11 cellular contexts compared by ENCODE assay signal in the genomic region with DNA sequence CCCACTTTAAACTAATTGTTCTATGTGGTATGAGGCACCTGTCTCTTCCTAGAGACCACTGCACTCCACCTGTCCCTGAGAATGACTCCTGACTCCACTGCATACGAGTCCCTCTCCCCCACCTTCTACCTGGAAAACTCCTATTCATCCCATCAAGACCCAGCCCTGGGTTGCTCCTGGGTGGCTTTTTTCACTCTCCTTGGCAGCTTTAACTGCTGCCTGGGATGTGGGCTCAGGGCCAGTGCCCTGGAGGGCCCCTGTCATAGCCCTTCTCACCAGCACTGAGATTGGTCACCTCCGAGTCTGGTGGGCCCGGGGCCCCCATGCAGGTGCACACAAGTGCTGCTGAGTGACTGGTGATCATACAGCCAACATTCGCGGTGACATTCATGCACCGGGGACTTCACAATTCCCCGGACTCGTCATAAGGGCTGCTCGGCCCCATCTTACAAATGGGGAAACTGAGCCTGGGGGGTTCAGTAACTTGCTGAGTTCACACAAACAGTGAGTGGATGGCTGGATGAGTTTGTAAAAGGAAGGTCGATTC. TPM values are rescaled to one million over a fixed set of nuclear protein-coding genes. Genes with fewer than 3 reads are reported as not detected.
DNase-seq lines count a peak whose midpoint lies in the region; ATAC-seq and TF ChIP-seq lines count a peak whose summit lies in the region.
"Had no signal": no experiment of that assay in that cellular context is flagged by ENCODE, and none has a peak within 500 bp of the region (broad histone marks: within the 10 kb centered on the region; RNA-seq: fewer than 3 reads in every experiment).

No MANE protein-coding gene starts in this region.

- peaks cover 19% of the 10 kb centered on the region for H3K4me1 Mint-ChIP-seq in progenitor cell of endocrine pancreas (ENCODE audit: low read depth)

- no peak for TF ChIP-seq CTCF in GM12865 (IDR thresholded peaks at IDR 0.05; ENCODE audit: insufficient read depth, low read depth, low read length, missing control alignments)
- no peak for TF ChIP-seq CTCF in RWPE2 (IDR thresholded peaks at IDR 0.05; ENCODE audit: poor library complexity, severe bottlenecking)
- TF ChIP-seq CTCF in esophagus squamous epithelium (IDR thresholded peaks at IDR 0.05): peak in 1 of 6 experiments; percentile 2
- no peak for TF ChIP-seq CTCF in progenitor cell of endocrine pancreas (IDR thresholded peaks at IDR 0.05; ENCODE audit: unreplicated experiment)

- H3K36me3 ChIP-seq in RWPE2 (ENCODE audit: low read depth) (no peaks in the 10 kb centered on the region), esophagus squamous epithelium (no peaks in the 10 kb centered on the region)

- H3K4me3 Mint-ChIP-seq in progenitor cell of endocrine pancreas (ENCODE audit: low read depth): peak overlapping the region; percentile 66

- H3K27me3 ChIP-seq in RWPE2 (ENCODE audit: insufficient read depth, poor library complexity, severe bottlenecking) (no peaks in the 10 kb centered on the region), esophagus squamous epithelium (no peaks in the 10 kb centered on the region)

- peaks cover 11% of the 10 kb centered on the region for H3K27me3 Mint-ChIP-seq in progenitor cell of endocrine pancreas

- peak overlapping the region; percentile 59 for H3K4me3 ChIP-seq in GM12865 (ENCODE audit: low read depth, low read length)
- peak overlapping the region; percentile 27 for H3K4me3 ChIP-seq in RWPE2 (ENCODE audit: severe bottlenecking)
- H3K4me3 ChIP-seq in esophagus squamous epithelium: peak overlapping the region in 3 of 4 donors; percentile 55 to 69 (median 60)
- H3K4me3 ChIP-seq: lung had no signal

- ATAC-seq in RWPE2 (ENCODE audit: low read depth): no peak

- peaks cover 6% of the 10 kb centered on the region for H3K4me1 ChIP-seq in RWPE2 (ENCODE audit: insufficient read depth, poor library complexity, severe bottlenecking)
- H3K4me1 ChIP-seq in esophagus squamous epithelium: peaks cover 13 to 26% (median 13%) of the 10 kb centered on the region in 3 donors

- no peaks in the 10 kb centered on the region for H3K9me3 Mint-ChIP-seq in progenitor cell of endocrine pancreas (ENCODE audit: low read depth)

- H3K36me3 Mint-ChIP-seq in progenitor cell of endocrine pancreas (ENCODE audit: insufficient read depth): peaks cover 3% of the 10 kb centered on the region

- H3K27ac ChIP-seq in RWPE2 (ENCODE audit: poor library complexity, severe bottlenecking): no peak overlapping the region
- H3K27ac ChIP-seq in esophagus squamous epithelium: peak overlapping the region; percentile 69 to 92 (median 88)

- TF ChIP-seq POLR2A in esophagus squamous epithelium (IDR thresholded peaks at IDR 0.05): no peak

- 41 to 52% methylated on average over 4 to 8 of the region's 10 CpGs for WGBS in esophagus squamous epithelium, 2 donors

- DNase-seq in GM12865 (ENCODE audit: low read depth) (no peak), RWPE2 (ENCODE audit: low spot score) (no peak), esophagus squamous epithelium (lab: John Stamatoyannopoulos, UW) (no peak), progenitor cell of endocrine pancreas (ENCODE audit: low spot score, unreplicated experiment) (no peak), NCI-H2107 treated with DMSO at 0.1 percent for 48 hours (lab: John Stamatoyannopoulos, UW; ENCODE audit: unreplicated experiment) (no peak), ureter (ENCODE audit: low spot score) (no peak), cerebellar cortex (ENCODE audit: low spot score) (no peak), NCI-H446 (lab: John Stamatoyannopoulos, UW) (no peak)
- DNase-seq: NCI-H187 treated with DMSO at 0.1 percent for 48 hours, T-helper 9 cell had no signal

- H3K27ac Mint-ChIP-seq in progenitor cell of endocrine pancreas: no peak overlapping the region

- H3K9me3 ChIP-seq in RWPE2 (ENCODE audit: severe bottlenecking) (no peaks in the 10 kb centered on the region), esophagus squamous epithelium (no peaks in the 10 kb centered on the region)

- intact Hi-C loops in esophagus squamous epithelium (cut with DNase I): no loop called here

RNA-seq across cellular contexts. Expression of a gene that starts 25.9 kb away (rescaled TPM):
- total RNA-seq in esophagus squamous epithelium: 100 to 1,000 TPM in 1 of 4 donors, 10 to 100 TPM in 3; 53.0 to 106 (median 63.6) TPM
- total RNA-seq in progenitor cell of endocrine pancreas: 41.2 and 44.4 TPM in 2 replicates
- total RNA-seq in ureter: 122 TPM

RNA-seq across cellular contexts. Expression of a gene that starts 54.4 kb away (rescaled TPM):
- 1 to 10 TPM in 1 of 4 donors, under 1 TPM in 2, not detected in 1; 0.23 to 1.3 (median 0.35) TPM for total RNA-seq in esophagus squamous epithelium
- total RNA-seq in progenitor cell of endocrine pancreas: 49.2 and 53.2 TPM in 2 replicates
- 1.7 TPM for total RNA-seq in ureter

Comparison
In these comparisons a context has a peak if more than half of its experiments do, and no peak if none do; other contexts are left out.
1. RNA of a gene that starts 54.4 kb away (total RNA-seq): 49.2 to 53.2 TPM in progenitor cell of endocrine pancreas; 1.7 TPM in ureter (single experiment) and 0.23 to 1.3 TPM in esophagus squamous epithelium; every median in the first group is over 10 times any median in the second.
2. Peak in every context shown above with its lines, with median percentiles within 50 percentile points of each other: H3K4me3 ChIP-seq.